Comparison of ENCODE assay signal across 1 cellular context in genomic region chr2:233799087-233799665, GRCh38.
TF ChIP-seq lines count a peak whose summit lies in the region.

No MANE protein-coding gene starts in this region.

TF ChIP-seq in HepG2, 621 proteins besides CTCF, POLR2A, EP300 and RAD21:
- TF ChIP-seq PHF8 (CRISPR knock-in tag; IDR thresholded peaks at IDR 0.05) (no peak), THAP7 (CRISPR knock-in tag; IDR thresholded peaks at IDR 0.05) (no peak), DPF2 (CRISPR knock-in tag; IDR thresholded peaks at IDR 0.05; ENCODE audit: borderline replicate concordance, low read depth) (no peak), PATZ1 (CRISPR knock-in tag; IDR thresholded peaks at IDR 0.05) (no peak), EZH2 (conservative IDR thresholded peaks at IDR 0.05; ENCODE audit: low read depth, low read length) (no peak), ZSCAN25 (CRISPR knock-in tag; IDR thresholded peaks at IDR 0.05) (no peak), RORA (CRISPR knock-in tag; IDR thresholded peaks at IDR 0.05) (no peak), ZXDC (CRISPR knock-in tag; IDR thresholded peaks at IDR 0.05) (no peak)
